23 cellular contexts compared by ENCODE assay signal in genomic region chr6:45470131-45470738, GRCh38.
"Had no signal": no experiment of that assay in that cellular context is flagged by ENCODE, and none has a peak within 500 bp of the region (broad histone marks: within the 10 kb centered on the region; RNA-seq: fewer than 3 reads in every experiment).

No MANE protein-coding gene starts in this region.

- H3K4me3 Mint-ChIP-seq: effector memory CD8-positive, alpha-beta T cell; memory B cell; nephron had no signal

- H3K27ac Mint-ChIP-seq: memory B cell, nephron had no signal

- H3K4me3 ChIP-seq: dorsolateral prefrontal cortex, heart right ventricle, pancreas, psoas muscle, right atrium auricular region, spleen, stomach, suprapubic skin, tibial nerve had no signal

- H3K36me3 ChIP-seq: heart right ventricle, neutrophil, pancreas, right atrium auricular region, spleen, stomach, suprapubic skin, tibial nerve had no signal

- ATAC-seq: effector memory CD8-positive, alpha-beta T cell; esophagus mucosa; heart right ventricle; left colon; pancreas; psoas muscle had no signal

- H3K27ac ChIP-seq: heart right ventricle, neutrophil, pancreas, psoas muscle, right atrium auricular region, spleen, stomach, suprapubic skin, tibial nerve had no signal

- H3K9me3 ChIP-seq: heart right ventricle, neutrophil, pancreas, psoas muscle, right atrium auricular region, spleen, stomach, suprapubic skin, tibial nerve had no signal

- H3K27me3 ChIP-seq: dorsolateral prefrontal cortex, heart right ventricle, neutrophil, pancreas, right atrium auricular region, spleen, stomach, suprapubic skin, tibial nerve had no signal

- H3K4me1 Mint-ChIP-seq: memory B cell had no signal

- H3K36me3 Mint-ChIP-seq: memory B cell had no signal

- H3K4me1 ChIP-seq: spleen, suprapubic skin had no signal

- H3K9me3 Mint-ChIP-seq: effector memory CD8-positive, alpha-beta T cell; memory B cell; nephron had no signal

- H3K27me3 Mint-ChIP-seq: effector memory CD8-positive, alpha-beta T cell; memory B cell had no signal

- DNase-seq: activated CD4-positive, alpha-beta T cell treated with anti-CD3 and anti-CD28 coated beads for 4 hours; activated CD4-positive, alpha-beta T cell treated with anti-CD3 and anti-CD28 coated beads, Interleukin-2, amount 50 U/mL, for 48 hours; activated CD4-positive, CD25-positive, alpha-beta regulatory T cell; activated gamma-delta T cell; activated naive CD4-positive, alpha-beta T cell treated with anti-CD3 and anti-CD28 coated beads, Interleukin-2, amount 50 U/mL, for 16 hours; activated T-cell treated with anti-CD3 and anti-CD28 coated beads, Interleukin-2, amount 50 U/mL, for 1 hour; central memory CD4-positive, alpha-beta T cell; dorsolateral prefrontal cortex; effector memory CD8-positive, alpha-beta T cell; heart right ventricle; left colon; pancreas; psoas muscle; spleen; stimulated activated CD4-positive, alpha-beta T cell treated with anti-CD3 and anti-CD28 coated beads, Interleukin-4, amount 100 ng/mL, for 1 hour; stomach had no signal
